Comparison of ENCODE assay signal across 1 cellular context in genomic region chr2:200811336-200812121, GRCh38.
A peak's percentile ranks its signal among the peaks of the same experiment; 100 is the strongest.
TF ChIP-seq lines count a peak whose summit lies in the region.

Gene BZW1 (plus strand): TSS chr2:200811910. CDS start chr2:200813218, 1,308 bp downstream.

TF ChIP-seq in A549, 52 proteins besides CTCF, POLR2A, EP300 and RAD21 (continued from another document):
- TF ChIP-seq HMGXB4 (CRISPR knock-in tag; IDR thresholded peaks at IDR 0.05; ENCODE audit: borderline replicate concordance) (no peak), ELK1 (IDR thresholded peaks at IDR 0.05; ENCODE audit: low read depth, low read length) (no peak), ZNF302 (CRISPR knock-in tag; IDR thresholded peaks at IDR 0.05) (no peak), CBX2 (IDR thresholded peaks at IDR 0.05; ENCODE audit: borderline replicate concordance, low read depth) (no peak), EHF (CRISPR knock-in tag; IDR thresholded peaks at IDR 0.05) (no peak), CHD4 (IDR thresholded peaks at IDR 0.05; ENCODE audit: borderline replicate concordance) (no peak), SMC3 (IDR thresholded peaks at IDR 0.05) (no peak), HEYL (CRISPR knock-in tag; IDR thresholded peaks at IDR 0.05) (no peak), JUN (IDR thresholded peaks at IDR 0.05) (peak; percentile 94), EHMT2 (IDR thresholded peaks at IDR 0.05; ENCODE audit: low read depth) (no peak), HES2 (IDR thresholded peaks at IDR 0.05) (no peak), BHLHE40 (IDR thresholded peaks at IDR 0.05; ENCODE audit: low read depth, low read length) (0 out of 2 replicates have a peak, but pooled peaks have one; percentile 57), RCOR1 (IDR thresholded peaks at IDR 0.05; ENCODE audit: low read depth, low read length) (no peak), FOSB (CRISPR knock-in tag; IDR thresholded peaks at IDR 0.05) (no peak), TFCP2L1 (CRISPR knock-in tag; IDR thresholded peaks at IDR 0.05) (0 out of 2 replicates have a peak, but pooled peaks have one; percentile 76), RFX5 (IDR thresholded peaks at IDR 0.05) (no peak), POLR2AphosphoS2 (conservative IDR thresholded peaks at IDR 0.05; ENCODE audit: low read length) (no peak), FOXS1 (CRISPR knock-in tag; IDR thresholded peaks at IDR 0.05) (no peak), MAFK (IDR thresholded peaks at IDR 0.05; ENCODE audit: partially characterized antibody) (no peak), CHD2 (IDR thresholded peaks at IDR 0.05; ENCODE audit: low read length, partially characterized antibody) (peak; percentile 93), TP53 (CRISPR knock-in tag; IDR thresholded peaks at IDR 0.05) (no peak), NFE2L2 (conservative IDR thresholded peaks at IDR 0.05; ENCODE audit: low read length) (no peak), USF2 (IDR thresholded peaks at IDR 0.05) (no peak), KDM5A (IDR thresholded peaks at IDR 0.05) (0 out of 2 replicates have a peak, but pooled peaks have one; percentile 4), BCL3 (IDR thresholded peaks at IDR 0.05) (peak; percentile 32; the same call in 1 of the 3 replicates), HOXB5 (CRISPR knock-in tag; IDR thresholded peaks at IDR 0.05) (no peak), NR3C1 (IDR thresholded peaks at IDR 0.05) (no peak), RNF2 (IDR thresholded peaks at IDR 0.05; ENCODE audit: borderline replicate concordance, low read depth) (no peak), SREBF2 (IDR thresholded peaks at IDR 0.05) (no peak), HOXA7 (CRISPR knock-in tag; IDR thresholded peaks at IDR 0.05) (peak; percentile 56; the same call in 1 of the 2 replicates), GATA3 (IDR thresholded peaks at IDR 0.05; ENCODE audit: borderline replicate concordance) (peak; percentile 79), HDAC2 (IDR thresholded peaks at IDR 0.05) (no peak), MYC (IDR thresholded peaks at IDR 0.05; ENCODE audit: borderline replicate concordance, low read length) (0 out of 2 replicates have a peak, but pooled peaks have one; percentile 17), HOXB13 (CRISPR knock-in tag; IDR thresholded peaks at IDR 0.05; ENCODE audit: low read depth) (no peak), KDM1A (IDR thresholded peaks at IDR 0.05; ENCODE audit: low read depth) (no peak), ATOH8 (CRISPR knock-in tag; IDR thresholded peaks at IDR 0.05; ENCODE audit: low read depth) (no peak)
TF ChIP-seq in A549: peak in this region for 14.
